Comparison of ENCODE assay signal across 8 cellular contexts in genomic region chr2:109129921-109130725, GRCh38. TPM values are rescaled to one million over a fixed set of nuclear protein-coding genes. Genes with fewer than 3 reads are reported as not detected.
A peak's percentile ranks its signal among the peaks of the same experiment; 100 is the strongest.
DNase-seq lines count a peak whose midpoint lies in the region; ATAC-seq and TF ChIP-seq lines count a peak whose summit lies in the region.

No MANE protein-coding gene starts in this region.

- no peaks in the 10 kb centered on the region for H3K9me3 Mint-ChIP-seq in T-helper 2 cell treated with Interferon-gamma antibody and Interleukin-4, amounts not matched to agents 5 μg/mL and 100 μg/mL, for 36 hours

- H3K4me1 ChIP-seq in adipocyte (ENCODE audit: control insufficient read depth, insufficient read depth, low read length) (peaks cover 41% of the 10 kb centered on the region), stomach (peaks cover 16 to 40% (median 26%) of the 10 kb centered on the region in 4 donors)

- TF ChIP-seq EP300 in stomach (IDR thresholded peaks at IDR 0.05): no peak

- H3K27ac Mint-ChIP-seq in T-helper 2 cell treated with Interferon-gamma antibody and Interleukin-4, amounts not matched to agents 5 μg/mL and 100 μg/mL, for 36 hours: peak overlapping the region; percentile 45

- H3K4me1 Mint-ChIP-seq in T-helper 2 cell treated with Interferon-gamma antibody and Interleukin-4, amounts not matched to agents 5 μg/mL and 100 μg/mL, for 36 hours (ENCODE audit: low read depth): peaks cover 20% of the 10 kb centered on the region

- intact Hi-C loops in stomach (cut with DNase I; ENCODE audit: low total_unique reads): no loop called here

- TF ChIP-seq POLR2A in stomach (IDR thresholded peaks at IDR 0.05): no peak

- peaks cover 2% of the 10 kb centered on the region for H3K36me3 Mint-ChIP-seq in T-helper 2 cell treated with Interferon-gamma antibody and Interleukin-4, amounts not matched to agents 5 μg/mL and 100 μg/mL, for 36 hours (ENCODE audit: low read depth)

- no peak for DNase-seq in T-helper 2 cell treated with Interferon-gamma antibody and Interleukin-4, amounts not matched to agents 5 μg/mL and 100 μg/mL, for 36 hours (ENCODE audit: low spot score)
- DNase-seq in T-helper 2 cell: no peak
- DNase-seq in adipocyte (ENCODE audit: low read depth): peak; percentile 71
- DNase-seq in left kidney (ENCODE audit: low read depth, low spot score): peak; percentile 43
- DNase-seq in stomach: no peak
- DNase-seq in germinal center (ENCODE audit: low spot score): no peak

- H3K9me3 ChIP-seq in adipocyte (ENCODE audit: control insufficient read depth, low read length) (no peaks in the 10 kb centered on the region), stomach (no peaks in the 10 kb centered on the region)

- no peak for ATAC-seq in HG03460 (IDR thresholded peaks at IDR 0.05; ENCODE audit: unreplicated experiment)
- ATAC-seq in GM21381 (IDR thresholded peaks at IDR 0.05; ENCODE audit: unreplicated experiment): no peak

- 12 to 27% (median 18%) methylated on average over 17 to 56 of the region's 56 CpGs for WGBS in stomach, 5 donors

- no peaks in the 10 kb centered on the region for H3K27me3 ChIP-seq in adipocyte (replicated peaks; ENCODE audit: control insufficient read depth, insufficient read depth, low read length)
- peaks cover 0 to 43% (median 25%) of the 10 kb centered on the region in 3 donors for H3K27me3 ChIP-seq in stomach

- peak overlapping the region; percentile 94 for H3K9ac ChIP-seq in adipocyte (ENCODE audit: low read length)

- peak overlapping the region; percentile 11 to 84 (median 81) for H3K27ac ChIP-seq in stomach

- peak overlapping the region; percentile 82 for H3K4me3 Mint-ChIP-seq in T-helper 2 cell treated with Interferon-gamma antibody and Interleukin-4, amounts not matched to agents 5 μg/mL and 100 μg/mL, for 36 hours

- TF ChIP-seq CTCF in stomach (IDR thresholded peaks at IDR 0.05): no peak

- H3K27me3 Mint-ChIP-seq in T-helper 2 cell treated with Interferon-gamma antibody and Interleukin-4, amounts not matched to agents 5 μg/mL and 100 μg/mL, for 36 hours (ENCODE audit: low read depth): peaks cover 72% of the 10 kb centered on the region

- H3K36me3 ChIP-seq in adipocyte (ENCODE audit: control insufficient read depth, insufficient read depth, low read length, severe bottlenecking): no peaks in the 10 kb centered on the region
- H3K36me3 ChIP-seq in stomach: no peaks in the 10 kb centered on the region

- H3K4me3 ChIP-seq in adipocyte (ENCODE audit: low read length): peak overlapping the region; percentile 92
- peak overlapping the region; percentile 53 to 77 (median 62) for H3K4me3 ChIP-seq in stomach

RNA-seq across cellular contexts. Expression of gene SH3RF3, which starts 1.1 kb away (rescaled TPM):
- total RNA-seq in stomach: 10 to 100 TPM in 1 of 5 donors, 1 to 10 TPM in 3, under 1 TPM in 1; 0.87 to 11.1 (median 5.0) TPM
- 1 to 10 TPM; 2.3 to 4.3 (median 2.4) TPM for polyA plus RNA-seq in stomach

Comparison
In these comparisons a context has a peak if more than half of its experiments do, and no peak if none do; other contexts are left out.
1. DNase-seq: peak in adipocyte (single experiment) and left kidney (single experiment); none in T-helper 2 cell treated with Interferon-gamma antibody and Interleukin-4, amounts not matched to agents 5 μg/mL and 100 μg/mL, for 36 hours (single experiment), T-helper 2 cell (0 of 5), stomach (single experiment) and germinal center (single experiment).